ENCODE assay signal across 8 cellular contexts in genomic region chr13:48975926-48976676, GRCh38. TPM values are rescaled to one million over a fixed set of nuclear protein-coding genes. Genes with fewer than 3 reads are reported as not detected.
DNase-seq lines count a peak whose midpoint lies in the region; ATAC-seq, FAIRE-seq and TF ChIP-seq lines count a peak whose summit lies in the region.

No MANE protein-coding gene starts in this region.

- intact Hi-C loops in kidney (cut with DNase I), result no loop called here

- H3K4me1 ChIP-seq in kidney (ENCODE audit: control insufficient read depth in 1 of 2, insufficient read depth in 1 of 2, low read depth in 1 of 2, low read length in 2 of 2), result peaks cover 0 to 6% of the 10 kb centered on the region in 2 donors

- no peak for FAIRE-seq in kidney (lab: Jason Lieb, UNC)

- H3K36me3 ChIP-seq in kidney (ENCODE audit: control insufficient read depth in 1 of 2, insufficient read depth in 2 of 2, low read length in 2 of 2), result no peaks in the 10 kb centered on the region

- TF ChIP-seq CTCF in AG09309 (IDR thresholded peaks at IDR 0.05; ENCODE audit: control insufficient read depth, insufficient read depth, low read depth, low read length, missing control alignments), result no peak
- no peak for TF ChIP-seq CTCF in kidney (IDR thresholded peaks at IDR 0.05; ENCODE audit: borderline replicate concordance, extremely low read depth, insufficient read depth)

- no peaks in the 10 kb centered on the region for H3K9me3 ChIP-seq in kidney (ENCODE audit: control insufficient read depth in 1 of 2, low read length in 2 of 2)

- peak overlapping the region; percentile 87 to 96 for H3K27ac ChIP-seq in kidney (ENCODE audit: low read depth in 2 of 2, low read length in 2 of 2)

- H3K4me3 ChIP-seq in AG09309 (ENCODE audit: control insufficient read depth, low read depth, low read length), result peak overlapping the region; percentile 86
- peak overlapping the region; percentile 80 to 97 for H3K4me3 ChIP-seq in kidney (ENCODE audit: low read length in 2 of 2)

- DNase-seq in AG09309 (ENCODE audit: low read depth) (no peak), NCI-H2227 treated with DMSO at 0.1 percent for 48 hours (lab: John Stamatoyannopoulos, UW) (peak; percentile 84), kidney (peak; percentile 95)
- peak; percentile 67 for DNase-seq in activated CD4-positive, CD25-positive, alpha-beta regulatory T cell treated with anti-CD3 and anti-CD28 coated beads, Interleukin-2, amount 50 U/mL, for 16 hours (ENCODE audit: low read depth, low spot score)
- peak; percentile 88 for DNase-seq in central memory CD4-positive, alpha-beta T cell
- peak; percentile 68 to 82 for DNase-seq in stimulated activated CD4-positive, alpha-beta T cell treated with anti-CD3 and anti-CD28 coated beads, Interleukin-15, amount 100 ng/mL, for 1 hour (ENCODE audit: low read depth in 1 of 2, low spot score in 1 of 2)

- H3K9ac ChIP-seq in kidney (ENCODE audit: low read length in 2 of 2), result peak overlapping the region; percentile 88 to 90

- ATAC-seq in GM18907 (IDR thresholded peaks at IDR 0.05; ENCODE audit: unreplicated experiment) (peak; percentile 66), HG03135 (IDR thresholded peaks at IDR 0.05; ENCODE audit: unreplicated experiment) (peak; percentile 61)

RNA-seq across cellular contexts. Expression of gene FNDC3A, which starts 0.4 kb away (rescaled TPM):
- total RNA-seq in kidney, result 67.8 TPM
- polyA plus RNA-seq in kidney (ENCODE audit: insufficient read depth, low read depth, low replicate concordance), result 12.5 TPM
